In genomic region chr5:154078305-154078704, GRCh38 we compare ENCODE assay signal across 12 cellular contexts. TPM values are rescaled to one million over a fixed set of nuclear protein-coding genes. Genes with fewer than 3 reads are reported as not detected.
DNase-seq lines count a peak whose midpoint lies in the region; TF ChIP-seq lines count a peak whose summit lies in the region.
"Had no signal": no experiment of that assay in that cellular context is flagged by ENCODE, and none has a peak within 500 bp of the region (broad histone marks: within the 10 kb centered on the region; RNA-seq: fewer than 3 reads in every experiment).

No MANE protein-coding gene starts in this region.

- CTCF ChIA-PET in MCF 10A (lab: Yijun Ruan, JAX): interaction anchor here (0.5 to 13.3 kb wide), 10 partner anchors 8 to 485 kb away, joined by 3 to 355 read pairs (median 3); partner anchors contain the start of gene GALNT10
- CTCF ChIA-PET in activated naive CD4-positive, alpha-beta T cell treated with anti-CD3 and anti-CD28 coated beads, Interleukin-2, amount 10 ng/mL, durations not matched to agents 7 days and 5 days (lab: Charles Lee): interaction anchor here (0.7 to 1.6 kb wide), 3 partner anchors 102 to 327 kb away, joined by 3 to 5 read pairs (median 3); no protein-coding TSS in a partner anchor

- H3K4me3 Mint-ChIP-seq in MCF 10A (ENCODE audit: unreplicated experiment): no peak overlapping the region
- H3K4me3 Mint-ChIP-seq in activated naive CD4-positive, alpha-beta T cell treated with anti-CD3 and anti-CD28 coated beads, Interleukin-2, amount 10 ng/mL, durations not matched to agents 7 days and 5 days: no peak overlapping the region

- peaks cover 14% of the 10 kb centered on the region for H3K4me1 Mint-ChIP-seq in MCF 10A (ENCODE audit: insufficient read depth, unreplicated experiment)
- H3K4me1 Mint-ChIP-seq in activated naive CD4-positive, alpha-beta T cell treated with anti-CD3 and anti-CD28 coated beads, Interleukin-2, amount 10 ng/mL, durations not matched to agents 7 days and 5 days: peaks cover 41% of the 10 kb centered on the region

- H3K27ac ChIP-seq in breast epithelium (no peak overlapping the region), stomach (peak overlapping the region in 3 of 5 donors; percentile 19 to 50 (median 50))
- H3K27ac ChIP-seq: cardiac muscle cell, parathyroid adenoma had no signal

- H3K4me3 ChIP-seq in breast epithelium (no peak overlapping the region), stomach (no peak overlapping the region)
- H3K4me3 ChIP-seq: cardiac muscle cell had no signal

- no peak for TF ChIP-seq EP300 in stomach (IDR thresholded peaks at IDR 0.05)

- no peaks in the 10 kb centered on the region for H3K9me3 Mint-ChIP-seq in MCF 10A (ENCODE audit: unreplicated experiment)
- no peaks in the 10 kb centered on the region for H3K9me3 Mint-ChIP-seq in activated naive CD4-positive, alpha-beta T cell treated with anti-CD3 and anti-CD28 coated beads, Interleukin-2, amount 10 ng/mL, durations not matched to agents 7 days and 5 days

- H3K36me3 ChIP-seq in breast epithelium (no peaks in the 10 kb centered on the region), stomach (no peaks in the 10 kb centered on the region)
- H3K36me3 ChIP-seq: cardiac muscle cell had no signal

- no peak overlapping the region for H3K27ac Mint-ChIP-seq in MCF 10A (ENCODE audit: low read depth, unreplicated experiment)
- H3K27ac Mint-ChIP-seq in activated naive CD4-positive, alpha-beta T cell treated with anti-CD3 and anti-CD28 coated beads, Interleukin-2, amount 10 ng/mL, durations not matched to agents 7 days and 5 days: no peak overlapping the region

- no TSS peak for BruUV-seq in MCF 10A (replicated peaks; lab: Mats Ljungman, UMichigan)

- H3K27me3 ChIP-seq in breast epithelium (no peaks in the 10 kb centered on the region), stomach (no peaks in the 10 kb centered on the region)

- TF ChIP-seq POLR2A in breast epithelium (IDR thresholded peaks at IDR 0.05) (no peak), stomach (IDR thresholded peaks at IDR 0.05) (no peak)

- intact Hi-C loops in MCF 10A (cut with micrococcal nuclease): no loop called here
- intact Hi-C loops in breast epithelium (cut with DNase I; ENCODE audit: low total_unique reads): loop anchor here (10.0 kb wide), 1 partner anchor 1786 kb away; no protein-coding TSS in a partner anchor
- intact Hi-C loops in stomach (cut with DNase I; ENCODE audit: low total_unique reads): no loop called here

- H3K36me3 Mint-ChIP-seq in MCF 10A (ENCODE audit: insufficient read depth, unreplicated experiment): no peaks in the 10 kb centered on the region
- H3K36me3 Mint-ChIP-seq in activated naive CD4-positive, alpha-beta T cell treated with anti-CD3 and anti-CD28 coated beads, Interleukin-2, amount 10 ng/mL, durations not matched to agents 7 days and 5 days: no peaks in the 10 kb centered on the region

- TF ChIP-seq CTCF in MCF 10A (IDR thresholded peaks at IDR 0.05; ENCODE audit: unreplicated experiment) (no peak), breast epithelium (IDR thresholded peaks at IDR 0.05) (no peak), stomach (IDR thresholded peaks at IDR 0.05) (no peak)

- H3K27me3 Mint-ChIP-seq in MCF 10A (ENCODE audit: insufficient read depth, unreplicated experiment): no peaks in the 10 kb centered on the region
- H3K27me3 Mint-ChIP-seq in activated naive CD4-positive, alpha-beta T cell treated with anti-CD3 and anti-CD28 coated beads, Interleukin-2, amount 10 ng/mL, durations not matched to agents 7 days and 5 days: peaks cover 8% of the 10 kb centered on the region

- 23 to 41% (median 29%) methylated on average over 1 of the region's 1 CpG for WGBS in stomach, 5 donors

- H3K4me1 ChIP-seq in breast epithelium (no peaks in the 10 kb centered on the region), stomach (peaks cover 13 to 24% (median 21%) of the 10 kb centered on the region in 4 donors)

- POLR2A ChIA-PET in MCF 10A (lab: Yijun Ruan, JAX): interaction anchor here (0.6 to 1.7 kb wide), 6 partner anchors 40 to 505 kb away, joined by 3 to 7 read pairs (median 4); partner anchors contain the start of genes FAM114A2, GALNT10 and MFAP3

- DNase-seq in MCF 10A (ENCODE audit: unreplicated experiment): peak; percentile 46
- no peak for DNase-seq in breast epithelium (ENCODE audit: low spot score in 2 of 2)
- peak; percentile 68 for DNase-seq in NCI-H1694 (lab: John Stamatoyannopoulos, UW)
- DNase-seq in RPMI7951 (ENCODE audit: low read depth): peak; percentile 49
- DNase-seq in stomach: no peak
- no peak for DNase-seq in NCI-H82 treated with DMSO at 0.1 percent for 48 hours (lab: John Stamatoyannopoulos, UW; ENCODE audit: unreplicated experiment)
- no peak for DNase-seq in ACHN
- no peak for DNase-seq in activated naive CD4-positive, alpha-beta T cell treated with anti-CD3 and anti-CD28 coated beads, Interleukin-2, amount 10 ng/mL, durations not matched to agents 7 days and 5 days
- DNase-seq: activated naive CD4-positive, alpha-beta T cell treated with anti-CD3 and anti-CD28 coated beads, Interleukin-2, amount 50 U/mL, for 16 hours; substantia nigra had no signal

- H3K9me3 ChIP-seq in breast epithelium (no peaks in the 10 kb centered on the region), stomach (no peaks in the 10 kb centered on the region)

- in situ Hi-C loops in ACHN (cut with HindIII; ENCODE audit: low pct_ligation_motif_present, low pct_unique_long_range_greater_than_20kb, low sequenced_read_pairs): no loop called here

RNA-seq across cellular contexts. Expression of gene MFAP3, which starts 39.5 kb away (rescaled TPM):
- 48.8 and 56.0 TPM in 2 replicates for total RNA-seq in MCF 10A (2022)
- total RNA-seq in breast epithelium: 10 to 100 TPM; 39.3 to 47.9 (median 43.0) TPM
- 51.1 and 58.9 TPM in 2 replicates for total RNA-seq in RPMI7951 (2014; rRNA removed; shearing (Covaris generic))
- 10 to 100 TPM in 3 of 5 donors, under 1 TPM in 2; 0.29 to 70.7 (median 22.7) TPM for total RNA-seq in stomach
- 1 to 10 TPM; 1.4 to 6.9 (median 4.2) TPM for polyA plus RNA-seq in stomach

RNA-seq across cellular contexts. Expression of gene FAM114A2, which starts 39.6 kb away (rescaled TPM):
- total RNA-seq in MCF 10A (2022) (48.8 and 76.3 TPM in 2 replicates), breast epithelium (10 to 100 TPM; 21.6 to 32.1 (median 22.0) TPM), stomach (10 to 100 TPM in 3 of 5 donors, 1 to 10 TPM in 2; 4.9 to 25.9 (median 21.7) TPM)
- total RNA-seq in RPMI7951 (2014; rRNA removed; shearing (Covaris generic)): 15.2 and 17.4 TPM in 2 replicates
- 10 to 100 TPM in 2 of 3 donors, 1 to 10 TPM in 1; 5.4 to 12.4 (median 10.1) TPM for polyA plus RNA-seq in stomach

Comparison
In these comparisons a context has a peak if more than half of its experiments do, and no peak if none do; other contexts are left out.
1. DNase-seq: peak in MCF 10A (single experiment), NCI-H1694 (single experiment) and RPMI7951 (single experiment); none in breast epithelium (0 of 2), stomach (single experiment), NCI-H82 treated with DMSO at 0.1 percent for 48 hours (single experiment), ACHN (single experiment) and activated naive CD4-positive, alpha-beta T cell treated with anti-CD3 and anti-CD28 coated beads, Interleukin-2, amount 10 ng/mL, durations not matched to agents 7 days and 5 days (single experiment).
2. H3K27ac ChIP-seq: peak in stomach (3 of 5); none in breast epithelium (0 of 2).